In genomic region chr12:113961921-113962710, GRCh38 we compare ENCODE assay signal across 1 cellular context.
TF ChIP-seq lines count a peak whose summit lies in the region.

No MANE protein-coding gene starts in this region.

TF ChIP-seq in SK-N-SH treated with all-trans-retinoic acid at 6 μM for 48 hours, 23 proteins besides CTCF, POLR2A, EP300 and RAD21 (continued from another document):
- no peak for TF ChIP-seq RARB (CRISPR knock-in tag; IDR thresholded peaks at IDR 0.05)
- no peak for TF ChIP-seq ZNF70 (CRISPR knock-in tag; IDR thresholded peaks at IDR 0.05)
- TF ChIP-seq ZNF8 (CRISPR knock-in tag; IDR thresholded peaks at IDR 0.05), result no peak
- no peak for TF ChIP-seq GLIS3 (CRISPR knock-in tag; IDR thresholded peaks at IDR 0.05)
